Comparison of ENCODE assay signal across 18 cellular contexts in the genomic region with DNA sequence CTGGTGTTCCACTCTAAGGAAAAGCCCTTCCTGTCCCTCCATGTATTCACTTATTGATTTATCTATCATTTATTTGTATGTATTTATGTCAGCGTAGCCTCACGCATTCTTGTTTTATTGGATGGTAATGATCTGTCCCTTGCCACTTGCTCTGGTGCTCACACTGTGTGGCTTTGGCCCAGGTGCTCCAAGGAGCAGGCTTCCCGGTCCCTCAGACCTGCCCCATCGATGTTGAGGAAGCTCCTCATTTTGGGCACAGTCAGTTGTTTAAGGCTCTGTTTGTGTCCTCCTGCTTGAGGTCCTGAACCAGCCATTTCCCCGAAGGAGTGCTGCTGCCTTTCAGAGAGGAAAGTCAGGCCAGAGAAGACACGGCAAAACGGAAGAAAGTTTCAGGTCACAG.
DNase-seq lines count a peak whose midpoint lies in the region; ATAC-seq and TF ChIP-seq lines count a peak whose summit lies in the region.
"Had no signal": no experiment of that assay in that cellular context is flagged by ENCODE, and none has a peak within 500 bp of the region (broad histone marks: within the 10 kb centered on the region; RNA-seq: fewer than 3 reads in every experiment).

No MANE protein-coding gene starts in this region.

- no peaks in the 10 kb centered on the region for H3K36me3 Mint-ChIP-seq in WTC11
- H3K36me3 Mint-ChIP-seq: CD8-positive, alpha-beta memory T cell had no signal

- H3K27ac Mint-ChIP-seq in WTC11, result peak overlapping the region; percentile 10; the same call in 1 of the 2 replicates
- H3K27ac Mint-ChIP-seq: B cell; CD4-positive, alpha-beta T cell; GM23338; H9 had no signal

- ATAC-seq in WTC11, result no peak
- ATAC-seq in HG03378 (IDR thresholded peaks at IDR 0.05; ENCODE audit: unreplicated experiment), result no peak
- no peak for ATAC-seq in HG02970 (IDR thresholded peaks at IDR 0.05; ENCODE audit: low FRiP score, unreplicated experiment)
- ATAC-seq: GM12878, GM23338, HCT116 had no signal

- TF ChIP-seq CTCF in WTC11 (IDR thresholded peaks at IDR 0.05) (no peak), GM20000 (IDR thresholded peaks at IDR 0.05; ENCODE audit: extremely low read depth, missing control alignments) (no peak)

- no peak overlapping the region for H3K4me3 Mint-ChIP-seq in WTC11
- H3K4me3 Mint-ChIP-seq: B cell; CD4-positive, alpha-beta T cell; CD8-positive, alpha-beta memory T cell; GM23338; H9 had no signal

- DNase-seq in activated effector memory CD4-positive, alpha-beta T cell treated with anti-CD3 and anti-CD28 coated beads, Interleukin-2, amount 50 U/mL, for 16 hours, result peak; percentile 28
- DNase-seq in activated effector memory CD4-positive, alpha-beta T cell treated with Interleukin-2 at 50 U/mL for 16 hours, result no peak
- no peak for DNase-seq in WTC11 (ENCODE audit: low spot score)
- peak; percentile 61 for DNase-seq in posterior vena cava (ENCODE audit: low spot score)
- no peak for DNase-seq in GM20000 (ENCODE audit: low spot score)
- DNase-seq: CD8-positive, alpha-beta memory T cell; DMS 273 treated with DMSO at 0.1 percent for 48 hours; DMS79; EL; GDM1; H9 had no signal

- no peaks in the 10 kb centered on the region for H3K4me1 Mint-ChIP-seq in WTC11
- H3K4me1 Mint-ChIP-seq: GM23338, H9 had no signal

- POLR2A ChIA-PET in WTC11 (lab: Charles Lee), result no interaction called here

- intact Hi-C loops in posterior vena cava (cut with DNase I), result no loop called here

- CTCF ChIA-PET in WTC11 (lab: Charles Lee), result no interaction called here

- H3K9me3 Mint-ChIP-seq in WTC11, result no peaks in the 10 kb centered on the region
- H3K9me3 Mint-ChIP-seq: CD4-positive, alpha-beta T cell; CD8-positive, alpha-beta memory T cell; GM23338; H9 had no signal

- H3K27me3 Mint-ChIP-seq in WTC11 (ENCODE audit: low read depth), result peaks cover 6% of the 10 kb centered on the region; the same call in 1 of the 2 replicates

TF ChIP-seq in WTC11, 78 proteins besides CTCF, POLR2A, EP300 and RAD21:
- TF ChIP-seq, protein P1, sequence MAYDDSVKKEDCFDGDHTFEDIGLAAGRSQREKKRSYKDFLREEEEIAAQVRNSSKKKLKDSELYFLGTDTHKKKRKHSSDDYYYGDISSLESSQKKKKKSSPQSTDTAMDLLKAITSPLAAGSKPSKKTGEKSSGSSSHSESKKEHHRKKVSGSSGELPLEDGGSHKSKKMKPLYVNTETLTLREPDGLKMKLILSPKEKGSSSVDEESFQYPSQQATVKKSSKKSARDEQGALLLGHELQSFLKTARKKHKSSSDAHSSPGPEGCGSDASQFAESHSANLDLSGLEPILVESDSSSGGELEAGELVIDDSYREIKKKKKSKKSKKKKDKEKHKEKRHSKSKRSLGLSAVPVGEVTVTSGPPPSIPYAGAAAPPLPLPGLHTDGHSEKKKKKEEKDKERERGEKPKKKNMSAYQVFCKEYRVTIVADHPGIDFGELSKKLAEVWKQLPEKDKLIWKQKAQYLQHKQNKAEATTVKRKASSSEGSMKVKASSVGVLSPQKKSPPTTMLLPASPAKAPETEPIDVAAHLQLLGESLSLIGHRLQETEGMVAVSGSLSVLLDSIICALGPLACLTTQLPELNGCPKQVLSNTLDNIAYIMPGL (CRISPR knock-in tag; IDR thresholded peaks at IDR 0.05), result no peak
- TF ChIP-seq NR3C1 (CRISPR knock-in tag; conservative IDR thresholded peaks at IDR 0.05; ENCODE audit: low read depth), result no peak
- no peak for TF ChIP-seq USF2 (CRISPR knock-in tag; IDR thresholded peaks at IDR 0.05)
- TF ChIP-seq, protein P2, sequence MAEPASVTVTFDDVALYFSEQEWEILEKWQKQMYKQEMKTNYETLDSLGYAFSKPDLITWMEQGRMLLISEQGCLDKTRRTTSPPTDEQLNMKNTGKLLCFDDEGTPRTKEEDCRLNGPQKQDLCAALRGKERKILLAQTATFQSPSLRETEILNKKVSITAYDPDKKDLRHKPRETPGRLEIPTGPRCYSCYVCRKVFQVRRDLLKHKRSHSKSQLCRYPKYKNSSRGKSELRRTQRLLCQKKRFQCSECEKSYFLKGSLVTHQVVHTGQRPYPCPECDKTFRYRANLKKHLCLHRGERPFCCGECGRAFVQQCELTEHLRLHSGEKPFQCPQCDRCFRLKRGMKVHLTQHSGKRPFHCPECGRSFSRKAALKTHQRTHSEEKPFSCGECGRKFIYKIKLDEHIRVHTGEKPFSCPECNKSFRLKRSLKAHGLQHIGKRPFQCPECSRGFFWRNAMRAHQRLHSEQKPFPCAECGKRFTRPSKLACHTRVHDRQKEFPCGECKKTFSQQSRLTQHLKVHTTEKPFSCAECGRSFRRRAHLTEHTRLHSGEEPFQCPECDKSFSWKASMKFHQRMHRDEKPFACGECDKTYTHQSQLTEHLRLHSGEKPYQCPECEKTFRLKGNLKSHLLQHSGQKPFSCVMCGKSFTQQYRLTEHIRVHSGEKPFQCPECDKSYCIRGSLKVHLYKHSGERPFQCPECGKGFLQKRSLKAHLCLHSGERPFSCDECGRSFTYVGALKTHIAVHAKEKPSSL (CRISPR knock-in tag; conservative IDR thresholded peaks at IDR 0.05), result no peak
- TF ChIP-seq, protein P3, sequence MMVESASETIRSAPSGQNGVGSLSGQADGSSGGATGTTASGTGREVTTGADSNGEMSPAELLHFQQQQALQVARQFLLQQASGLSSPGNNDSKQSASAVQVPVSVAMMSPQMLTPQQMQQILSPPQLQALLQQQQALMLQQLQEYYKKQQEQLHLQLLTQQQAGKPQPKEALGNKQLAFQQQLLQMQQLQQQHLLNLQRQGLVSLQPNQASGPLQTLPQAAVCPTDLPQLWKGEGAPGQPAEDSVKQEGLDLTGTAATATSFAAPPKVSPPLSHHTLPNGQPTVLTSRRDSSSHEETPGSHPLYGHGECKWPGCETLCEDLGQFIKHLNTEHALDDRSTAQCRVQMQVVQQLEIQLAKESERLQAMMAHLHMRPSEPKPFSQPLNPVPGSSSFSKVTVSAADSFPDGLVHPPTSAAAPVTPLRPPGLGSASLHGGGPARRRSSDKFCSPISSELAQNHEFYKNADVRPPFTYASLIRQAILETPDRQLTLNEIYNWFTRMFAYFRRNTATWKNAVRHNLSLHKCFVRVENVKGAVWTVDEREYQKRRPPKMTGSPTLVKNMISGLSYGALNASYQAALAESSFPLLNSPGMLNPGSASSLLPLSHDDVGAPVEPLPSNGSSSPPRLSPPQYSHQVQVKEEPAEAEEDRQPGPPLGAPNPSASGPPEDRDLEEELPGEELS (CRISPR knock-in tag; IDR thresholded peaks at IDR 0.05), result no peak
- TF ChIP-seq, protein P4, sequence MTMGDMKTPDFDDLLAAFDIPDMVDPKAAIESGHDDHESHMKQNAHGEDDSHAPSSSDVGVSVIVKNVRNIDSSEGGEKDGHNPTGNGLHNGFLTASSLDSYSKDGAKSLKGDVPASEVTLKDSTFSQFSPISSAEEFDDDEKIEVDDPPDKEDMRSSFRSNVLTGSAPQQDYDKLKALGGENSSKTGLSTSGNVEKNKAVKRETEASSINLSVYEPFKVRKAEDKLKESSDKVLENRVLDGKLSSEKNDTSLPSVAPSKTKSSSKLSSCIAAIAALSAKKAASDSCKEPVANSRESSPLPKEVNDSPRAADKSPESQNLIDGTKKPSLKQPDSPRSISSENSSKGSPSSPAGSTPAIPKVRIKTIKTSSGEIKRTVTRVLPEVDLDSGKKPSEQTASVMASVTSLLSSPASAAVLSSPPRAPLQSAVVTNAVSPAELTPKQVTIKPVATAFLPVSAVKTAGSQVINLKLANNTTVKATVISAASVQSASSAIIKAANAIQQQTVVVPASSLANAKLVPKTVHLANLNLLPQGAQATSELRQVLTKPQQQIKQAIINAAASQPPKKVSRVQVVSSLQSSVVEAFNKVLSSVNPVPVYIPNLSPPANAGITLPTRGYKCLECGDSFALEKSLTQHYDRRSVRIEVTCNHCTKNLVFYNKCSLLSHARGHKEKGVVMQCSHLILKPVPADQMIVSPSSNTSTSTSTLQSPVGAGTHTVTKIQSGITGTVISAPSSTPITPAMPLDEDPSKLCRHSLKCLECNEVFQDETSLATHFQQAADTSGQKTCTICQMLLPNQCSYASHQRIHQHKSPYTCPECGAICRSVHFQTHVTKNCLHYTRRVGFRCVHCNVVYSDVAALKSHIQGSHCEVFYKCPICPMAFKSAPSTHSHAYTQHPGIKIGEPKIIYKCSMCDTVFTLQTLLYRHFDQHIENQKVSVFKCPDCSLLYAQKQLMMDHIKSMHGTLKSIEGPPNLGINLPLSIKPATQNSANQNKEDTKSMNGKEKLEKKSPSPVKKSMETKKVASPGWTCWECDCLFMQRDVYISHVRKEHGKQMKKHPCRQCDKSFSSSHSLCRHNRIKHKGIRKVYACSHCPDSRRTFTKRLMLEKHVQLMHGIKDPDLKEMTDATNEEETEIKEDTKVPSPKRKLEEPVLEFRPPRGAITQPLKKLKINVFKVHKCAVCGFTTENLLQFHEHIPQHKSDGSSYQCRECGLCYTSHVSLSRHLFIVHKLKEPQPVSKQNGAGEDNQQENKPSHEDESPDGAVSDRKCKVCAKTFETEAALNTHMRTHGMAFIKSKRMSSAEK (CRISPR knock-in tag; IDR thresholded peaks at IDR 0.05; ENCODE audit: borderline replicate concordance), result no peak

Comparison
In these comparisons a context has a peak if more than half of its experiments do, and no peak if none do; other contexts are left out.
1. DNase-seq: peak in activated effector memory CD4-positive, alpha-beta T cell treated with anti-CD3 and anti-CD28 coated beads, Interleukin-2, amount 50 U/mL, for 16 hours (single experiment) and posterior vena cava (single experiment); none in activated effector memory CD4-positive, alpha-beta T cell treated with Interleukin-2 at 50 U/mL for 16 hours (single experiment), WTC11 (single experiment) and GM20000 (single experiment).